9 cellular contexts compared by ENCODE assay signal in genomic region chr6:27889628-27890315, GRCh38. TPM values are rescaled to one million over a fixed set of nuclear protein-coding genes. Genes with fewer than 3 reads are reported as not detected.
DNase-seq lines count a peak whose midpoint lies in the region; ATAC-seq and TF ChIP-seq lines count a peak whose summit lies in the region.
"Had no signal": no experiment of that assay in that cellular context is flagged by ENCODE, and none has a peak within 500 bp of the region (broad histone marks: within the 10 kb centered on the region; RNA-seq: fewer than 3 reads in every experiment).

No MANE protein-coding gene starts in this region.

- TF ChIP-seq POLR2A in heart left ventricle (IDR thresholded peaks at IDR 0.05) (no peak), suprapubic skin (IDR thresholded peaks at IDR 0.05) (no peak)

- H3K4me1 ChIP-seq in heart left ventricle (peaks cover 0 to 32% (median 16%) of the 10 kb centered on the region in 12 donors), suprapubic skin (peaks cover 33% of the 10 kb centered on the region)

- DNase-seq in heart left ventricle (no peak), left ventricle myocardium superior (no peak), OCI-M1 (lab: John Stamatoyannopoulos, UW) (peak; percentile 80), epithelial cell of proximal tubule (ENCODE audit: low read depth) (no peak), suprapubic skin (ENCODE audit: low spot score in 2 of 2) (no peak), NCI-H2107 treated with DMSO at 0.1 percent for 48 hours (lab: John Stamatoyannopoulos, UW; ENCODE audit: unreplicated experiment) (no peak)

- 42 to 46% (median 44%) methylated on average over 12 of the region's 12 CpGs for WGBS in heart left ventricle, 4 donors
- 38% methylated on average over 12 of the region's 12 CpGs for WGBS in suprapubic skin

- H3K27ac ChIP-seq in heart left ventricle (peak overlapping the region in 1 of 12 donors; percentile 81), suprapubic skin (no peak overlapping the region)

- intact Hi-C loops in heart left ventricle (cut with DNase I), result loop anchor here in 9 of 10 donors (5.0 to 10.0 kb wide), 11 partner anchors 52 to 1095 kb away; partner anchors contain the start of gene ZNF184 (in 3 of the 9)
- intact Hi-C loops in left ventricle myocardium superior (cut with micrococcal nuclease), result no loop called here

- H3K4me3 ChIP-seq in heart left ventricle (peak overlapping the region in 8 of 12 donors; percentile 38 to 78 (median 44)), epithelial cell of proximal tubule (ENCODE audit: low read depth, low read length) (peak overlapping the region; percentile 58), suprapubic skin (peak overlapping the region; percentile 37)

- TF ChIP-seq CTCF in heart left ventricle (IDR thresholded peaks at IDR 0.05), result no peak
- no peak for TF ChIP-seq CTCF in epithelial cell of proximal tubule (conservative IDR thresholded peaks at IDR 0.05; ENCODE audit: low read depth, low read length)
- no peak for TF ChIP-seq CTCF in suprapubic skin (IDR thresholded peaks at IDR 0.05)

- H3K9me3 ChIP-seq in heart left ventricle (no peaks in the 10 kb centered on the region), suprapubic skin (no peaks in the 10 kb centered on the region)

- ATAC-seq in heart left ventricle (no peak), left ventricle myocardium superior (no peak), GM18519 (IDR thresholded peaks at IDR 0.05; ENCODE audit: low FRiP score, unreplicated experiment) (no peak), GM19467 (IDR thresholded peaks at IDR 0.05; ENCODE audit: unreplicated experiment) (no peak)

- H3K27me3 ChIP-seq in heart left ventricle (peaks cover 0 to 82% (median 27%) of the 10 kb centered on the region in 9 donors), suprapubic skin (peaks cover 29% of the 10 kb centered on the region)

- no peak for TF ChIP-seq EP300 in suprapubic skin (IDR thresholded peaks at IDR 0.05)

- H3K36me3 ChIP-seq in heart left ventricle (no peaks in the 10 kb centered on the region), suprapubic skin (no peaks in the 10 kb centered on the region)

RNA-seq across cellular contexts. Expression of gene OR2B2, which starts 22.4 kb away (rescaled TPM):
- total RNA-seq in heart left ventricle (not detected), left ventricle myocardium superior (not detected), epithelial cell of proximal tubule (not detected in 2 replicates), suprapubic skin (not detected)
- polyA plus RNA-seq in heart left ventricle, result not detected
- total RNA-seq: HT1080 had no signal
